ENCODE assay signal across 18 cellular contexts in the genomic region with DNA sequence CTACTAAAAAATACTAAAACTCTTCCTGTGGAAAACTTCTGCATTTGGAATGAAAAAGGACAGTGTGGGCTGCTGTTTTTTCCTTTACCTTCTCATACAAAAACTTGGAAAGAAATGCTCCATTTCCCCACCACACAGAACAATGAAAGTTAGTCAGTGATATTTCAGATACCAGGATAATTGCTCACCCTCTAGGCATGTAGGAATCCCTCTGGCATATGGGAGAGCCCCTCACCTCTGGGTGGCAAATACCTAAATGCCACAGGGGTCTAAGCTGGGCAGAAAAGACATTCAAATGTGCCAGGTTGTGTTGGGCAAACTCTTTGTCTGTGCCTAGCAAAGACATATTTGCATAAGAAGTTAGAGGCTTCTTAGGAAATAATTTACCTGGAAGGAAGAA.
A peak's percentile ranks its signal among the peaks of the same experiment; 100 is the strongest.
DNase-seq lines count a peak whose midpoint lies in the region; ATAC-seq and TF ChIP-seq lines count a peak whose summit lies in the region.
"Had no signal": no experiment of that assay in that cellular context is flagged by ENCODE, and none has a peak within 500 bp of the region (broad histone marks: within the 10 kb centered on the region; RNA-seq: fewer than 3 reads in every experiment).

No MANE protein-coding gene starts in this region.

- H3K27ac ChIP-seq in HCT116 (ENCODE audit: low read depth, low read length) (no peak overlapping the region), foreskin keratinocyte (no peak overlapping the region), Peyer's patch (no peak overlapping the region)
- H3K27ac ChIP-seq: lower lobe of right lung had no signal

- no peak for DNase-seq in HCT116 (ENCODE audit: low read depth, low spot score)
- peak; percentile 7 to 37 for DNase-seq in SW 1271 (lab: John Stamatoyannopoulos, UW)
- DNase-seq in foreskin keratinocyte, result peak; percentile 50 to 73
- no peak for DNase-seq in NCI-H524 (lab: John Stamatoyannopoulos, UW)
- DNase-seq in Peyer's patch, result no peak
- DNase-seq in NCI-H146 (lab: John Stamatoyannopoulos, UW), result no peak
- DNase-seq: activated gamma-delta T cell; CD8-positive, alpha-beta memory T cell; central memory CD4-positive, alpha-beta T cell; erythroblast; hippocampal formation; KG1; lower lobe of right lung; NCI-H187; NCI-H774; SHP77 treated with DMSO at 0.1 percent for 48 hours; small intestine had no signal

- H3K79me2 ChIP-seq in HCT116 (ENCODE audit: insufficient read depth, low read length), result no peaks in the 10 kb centered on the region

- H3K9me2 ChIP-seq in HCT116 (ENCODE audit: insufficient read depth), result no peaks in the 10 kb centered on the region

- H3K4me2 ChIP-seq in HCT116 (ENCODE audit: low read length), result peak overlapping the region; percentile 21

- H3K4me1 ChIP-seq in HCT116 (ENCODE audit: control insufficient read depth in 1 of 2, insufficient read depth in 2 of 2, low read length in 2 of 2) (peaks cover 0 to 8% of the 10 kb centered on the region in 2 experiments; a peak in 2 of 4 replicates), foreskin keratinocyte (peaks cover 6% of the 10 kb centered on the region), Peyer's patch (no peaks in the 10 kb centered on the region)
- H3K4me1 ChIP-seq: lower lobe of right lung had no signal

- H4K20me1 ChIP-seq in HCT116 (ENCODE audit: insufficient read depth), result no peaks in the 10 kb centered on the region

- no peaks in the 10 kb centered on the region for H3K9me3 ChIP-seq in HCT116 (ENCODE audit: control insufficient read depth in 1 of 2, insufficient read depth in 1 of 2, low read depth in 1 of 2, low read length in 2 of 2)
- no peaks in the 10 kb centered on the region for H3K9me3 ChIP-seq in Peyer's patch
- H3K9me3 ChIP-seq: lower lobe of right lung had no signal

- BruUV-seq in HCT116 (replicated peaks; lab: Mats Ljungman, UMichigan), result no TSS peak

- CTCF ChIA-PET in HCT116 (lab: Charles Lee), result no interaction called here

- intact Hi-C loops in HCT116 (cut with micrococcal nuclease), result no loop called here

- H3K9ac ChIP-seq in HCT116 (ENCODE audit: low read length), result no peak overlapping the region

- RAD21 ChIA-PET in HCT116 (lab: Charles Lee; ENCODE audit: low non-redundant PET in 1 of 2, low total read pairs in 2 of 2, uncharacterized antibody in 2 of 2, unreplicated experiment in 2 of 2), result no interaction called here

- POLR2A ChIA-PET in HCT116 (lab: Charles Lee), result no interaction called here

- H3K27me3 ChIP-seq in HCT116 (ENCODE audit: insufficient read depth, low read length), result no peaks in the 10 kb centered on the region
- no peaks in the 10 kb centered on the region for H3K27me3 ChIP-seq in foreskin keratinocyte
- no peaks in the 10 kb centered on the region for H3K27me3 ChIP-seq in Peyer's patch

- TF ChIP-seq RAD21 in HCT116 (IDR thresholded peaks at IDR 0.05; ENCODE audit: low read depth), result no peak

- H3K4me3 ChIP-seq in HCT116 (replicated peaks in 1 of 2; ENCODE audit: low read depth in 1 of 2, low read length in 2 of 2), result no peak overlapping the region
- no peak overlapping the region for H3K4me3 ChIP-seq in Peyer's patch
- H3K4me3 ChIP-seq: lower lobe of right lung had no signal

- peak overlapping the region; percentile 25 for H2AFZ ChIP-seq in HCT116 (ENCODE audit: low read depth, low read length, poor library complexity, severe bottlenecking)

- TF ChIP-seq CTCF in HCT116 (IDR thresholded peaks at IDR 0.05 in 2 of 3, conservative IDR thresholded peaks at IDR 0.05 in 1 of 3; ENCODE audit: borderline replicate concordance in 1 of 3, insufficient read depth in 1 of 3, low read depth in 2 of 3, low read length in 2 of 3), result no peak
- TF ChIP-seq CTCF in foreskin keratinocyte (conservative IDR thresholded peaks at IDR 0.05), result no peak
- TF ChIP-seq CTCF in Peyer's patch (IDR thresholded peaks at IDR 0.05), result no peak

- peak; percentile 84 for ATAC-seq in HCT116
- peak; percentile 91 for ATAC-seq in foreskin keratinocyte
- ATAC-seq in GM21381 (IDR thresholded peaks at IDR 0.05; ENCODE audit: unreplicated experiment), result no peak
- ATAC-seq: lower lobe of right lung had no signal

- no peaks in the 10 kb centered on the region for H3K36me3 ChIP-seq in HCT116 (ENCODE audit: control insufficient read depth in 1 of 2, insufficient read depth in 2 of 2, low read length in 2 of 2)
- H3K36me3 ChIP-seq in Peyer's patch, result no peaks in the 10 kb centered on the region
- H3K36me3 ChIP-seq: lower lobe of right lung had no signal

- TF ChIP-seq POLR2A in HCT116 (IDR thresholded peaks at IDR 0.05; ENCODE audit: borderline replicate concordance, extremely low read depth, insufficient read depth, insufficient read length) (no peak), Peyer's patch (IDR thresholded peaks at IDR 0.05) (no peak)

TF ChIP-seq in HCT116, 20 proteins besides CTCF, POLR2A, EP300 and RAD21:
- TF ChIP-seq SRF (IDR thresholded peaks at IDR 0.05; ENCODE audit: low read depth), result no peak
- TF ChIP-seq, protein P1, sequence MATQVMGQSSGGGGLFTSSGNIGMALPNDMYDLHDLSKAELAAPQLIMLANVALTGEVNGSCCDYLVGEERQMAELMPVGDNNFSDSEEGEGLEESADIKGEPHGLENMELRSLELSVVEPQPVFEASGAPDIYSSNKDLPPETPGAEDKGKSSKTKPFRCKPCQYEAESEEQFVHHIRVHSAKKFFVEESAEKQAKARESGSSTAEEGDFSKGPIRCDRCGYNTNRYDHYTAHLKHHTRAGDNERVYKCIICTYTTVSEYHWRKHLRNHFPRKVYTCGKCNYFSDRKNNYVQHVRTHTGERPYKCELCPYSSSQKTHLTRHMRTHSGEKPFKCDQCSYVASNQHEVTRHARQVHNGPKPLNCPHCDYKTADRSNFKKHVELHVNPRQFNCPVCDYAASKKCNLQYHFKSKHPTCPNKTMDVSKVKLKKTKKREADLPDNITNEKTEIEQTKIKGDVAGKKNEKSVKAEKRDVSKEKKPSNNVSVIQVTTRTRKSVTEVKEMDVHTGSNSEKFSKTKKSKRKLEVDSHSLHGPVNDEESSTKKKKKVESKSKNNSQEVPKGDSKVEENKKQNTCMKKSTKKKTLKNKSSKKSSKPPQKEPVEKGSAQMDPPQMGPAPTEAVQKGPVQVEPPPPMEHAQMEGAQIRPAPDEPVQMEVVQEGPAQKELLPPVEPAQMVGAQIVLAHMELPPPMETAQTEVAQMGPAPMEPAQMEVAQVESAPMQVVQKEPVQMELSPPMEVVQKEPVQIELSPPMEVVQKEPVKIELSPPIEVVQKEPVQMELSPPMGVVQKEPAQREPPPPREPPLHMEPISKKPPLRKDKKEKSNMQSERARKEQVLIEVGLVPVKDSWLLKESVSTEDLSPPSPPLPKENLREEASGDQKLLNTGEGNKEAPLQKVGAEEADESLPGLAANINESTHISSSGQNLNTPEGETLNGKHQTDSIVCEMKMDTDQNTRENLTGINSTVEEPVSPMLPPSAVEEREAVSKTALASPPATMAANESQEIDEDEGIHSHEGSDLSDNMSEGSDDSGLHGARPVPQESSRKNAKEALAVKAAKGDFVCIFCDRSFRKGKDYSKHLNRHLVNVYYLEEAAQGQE (IDR thresholded peaks at IDR 0.05; ENCODE audit: low read depth), result no peak

Comparison
In these comparisons a context has a peak if more than half of its experiments do, and no peak if none do; other contexts are left out.
1. DNase-seq: peak in SW 1271 (2 of 2) and foreskin keratinocyte (2 of 2); none in HCT116 (single experiment), NCI-H524 (0 of 2), Peyer's patch (0 of 3) and NCI-H146 (single experiment).